In the genomic region with DNA sequence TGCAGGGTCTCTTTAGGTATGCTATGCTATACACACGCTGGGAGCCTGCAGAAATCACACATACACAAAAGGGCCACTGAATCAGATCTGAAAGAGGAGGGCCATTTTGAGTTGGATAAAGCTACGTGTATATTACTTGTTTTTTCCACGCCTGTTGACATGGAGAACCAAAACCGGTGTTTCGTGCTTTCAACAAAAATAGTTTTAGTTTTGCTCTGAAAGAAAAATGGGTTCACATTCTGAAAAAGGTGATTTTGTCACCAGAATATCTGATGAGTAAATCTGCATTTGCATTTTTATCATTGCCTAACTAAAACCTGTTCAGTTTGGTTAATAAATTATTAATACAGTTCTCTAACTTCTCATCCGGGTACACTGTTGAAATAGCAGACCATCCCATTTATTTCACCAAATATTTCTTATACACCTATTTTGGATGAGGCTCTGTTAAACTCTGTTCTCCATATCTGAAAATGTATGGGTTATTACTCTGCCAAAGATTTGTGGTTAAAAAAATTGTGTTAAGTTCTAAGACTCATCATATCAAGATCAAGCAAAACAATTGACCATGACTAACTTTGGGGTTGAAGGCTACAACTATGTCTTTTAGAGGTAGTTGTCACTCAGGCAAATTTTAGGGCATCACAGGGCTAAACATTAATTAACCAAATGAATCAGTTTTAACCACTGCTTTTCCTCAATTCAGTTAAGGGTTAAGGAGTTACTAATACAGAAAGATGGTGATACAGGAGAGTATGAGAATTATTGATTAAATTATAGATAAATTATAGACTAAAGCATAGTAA, we compare ENCODE assay signal across 1 cellular context.
TF ChIP-seq lines count a peak whose summit lies in the region.

No MANE protein-coding gene starts in this region.

TF ChIP-seq in GM12878, 131 proteins besides CTCF, POLR2A, EP300 and RAD21 (continued from another document and continues in another):
- TF ChIP-seq, protein P1, sequence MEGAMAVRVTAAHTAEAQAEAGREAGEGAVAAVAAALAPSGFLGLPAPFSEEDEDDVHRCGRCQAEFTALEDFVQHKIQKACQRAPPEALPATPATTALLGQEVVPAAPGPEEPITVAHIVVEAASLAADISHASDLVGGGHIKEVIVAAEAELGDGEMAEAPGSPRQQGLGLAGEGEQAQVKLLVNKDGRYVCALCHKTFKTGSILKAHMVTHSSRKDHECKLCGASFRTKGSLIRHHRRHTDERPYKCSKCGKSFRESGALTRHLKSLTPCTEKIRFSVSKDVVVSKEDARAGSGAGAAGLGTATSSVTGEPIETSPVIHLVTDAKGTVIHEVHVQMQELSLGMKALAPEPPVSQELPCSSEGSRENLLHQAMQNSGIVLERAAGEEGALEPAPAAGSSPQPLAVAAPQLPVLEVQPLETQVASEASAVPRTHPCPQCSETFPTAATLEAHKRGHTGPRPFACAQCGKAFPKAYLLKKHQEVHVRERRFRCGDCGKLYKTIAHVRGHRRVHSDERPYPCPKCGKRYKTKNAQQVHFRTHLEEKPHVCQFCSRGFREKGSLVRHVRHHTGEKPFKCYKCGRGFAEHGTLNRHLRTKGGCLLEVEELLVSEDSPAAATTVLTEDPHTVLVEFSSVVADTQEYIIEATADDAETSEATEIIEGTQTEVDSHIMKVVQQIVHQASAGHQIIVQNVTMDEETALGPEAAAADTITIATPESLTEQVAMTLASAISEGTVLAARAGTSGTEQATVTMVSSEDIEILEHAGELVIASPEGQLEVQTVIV (IDR thresholded peaks at IDR 0.05; ENCODE audit: borderline replicate concordance, partially characterized antibody): no peak
- TF ChIP-seq CREM (IDR thresholded peaks at IDR 0.05; ENCODE audit: low read depth) (no peak), ATF7 (IDR thresholded peaks at IDR 0.05; ENCODE audit: low read depth) (peak; percentile 71), SUZ12 (IDR thresholded peaks at IDR 0.05; ENCODE audit: unreplicated experiment) (no peak), BMI1 (IDR thresholded peaks at IDR 0.05; ENCODE audit: borderline replicate concordance) (0 out of 2 replicates have a peak, but pooled peaks have one; percentile 37), YBX1 (IDR thresholded peaks at IDR 0.05) (no peak), RAD51 (IDR thresholded peaks at IDR 0.05) (no peak), HDGF (IDR thresholded peaks at IDR 0.05) (no peak), ZNF207 (IDR thresholded peaks at IDR 0.05; ENCODE audit: borderline replicate concordance) (no peak), MYB (IDR thresholded peaks at IDR 0.05; ENCODE audit: borderline replicate concordance, low read depth, low read length) (no peak), SMAD1 (IDR thresholded peaks at IDR 0.05; ENCODE audit: low read depth, partially characterized antibody) (no peak), FOXK2 (IDR thresholded peaks at IDR 0.05) (no peak), CEBPB (IDR thresholded peaks at IDR 0.05; ENCODE audit: borderline replicate concordance in 1 of 2, low read depth in 2 of 2, low read length in 2 of 2) (no peak), IRF4 (IDR thresholded peaks at IDR 0.05; ENCODE audit: low read depth, low read length) (no peak), PAX5 (IDR thresholded peaks at IDR 0.05; ENCODE audit: borderline replicate concordance, low read depth, low read length) (0 out of 2 replicates have a peak, but pooled peaks have one; percentile 57), MTA2 (IDR thresholded peaks at IDR 0.05; ENCODE audit: low read depth) (peak; percentile 74), MXI1 (IDR thresholded peaks at IDR 0.05; ENCODE audit: low read depth, low read length) (no peak), BRCA1 (IDR thresholded peaks at IDR 0.05; ENCODE audit: low read depth, low read length) (no peak), ZSCAN29 (IDR thresholded peaks at IDR 0.05) (no peak), JUNB (IDR thresholded peaks at IDR 0.05) (peak; percentile 35), FOXM1 (IDR thresholded peaks at IDR 0.05; ENCODE audit: low read depth, low read length) (peak; percentile 47; the same call in 1 of the 2 replicates), POLR2AphosphoS5 (IDR thresholded peaks at IDR 0.05; ENCODE audit: low read length) (no peak), RCOR1 (conservative IDR thresholded peaks at IDR 0.05; ENCODE audit: low read depth, low read length) (0 out of 2 replicates have a peak, but pooled peaks have one; percentile 23), RFX5 (IDR thresholded peaks at IDR 0.05; ENCODE audit: low read depth, low read length) (no peak), NRF1 (conservative IDR thresholded peaks at IDR 0.05; ENCODE audit: low read depth, low read length) (no peak), ESRRA (IDR thresholded peaks at IDR 0.05; ENCODE audit: low read length) (no peak), TAF1 (IDR thresholded peaks at IDR 0.05; ENCODE audit: borderline replicate concordance, low read depth, low read length) (no peak)
- TF ChIP-seq, protein P2, sequence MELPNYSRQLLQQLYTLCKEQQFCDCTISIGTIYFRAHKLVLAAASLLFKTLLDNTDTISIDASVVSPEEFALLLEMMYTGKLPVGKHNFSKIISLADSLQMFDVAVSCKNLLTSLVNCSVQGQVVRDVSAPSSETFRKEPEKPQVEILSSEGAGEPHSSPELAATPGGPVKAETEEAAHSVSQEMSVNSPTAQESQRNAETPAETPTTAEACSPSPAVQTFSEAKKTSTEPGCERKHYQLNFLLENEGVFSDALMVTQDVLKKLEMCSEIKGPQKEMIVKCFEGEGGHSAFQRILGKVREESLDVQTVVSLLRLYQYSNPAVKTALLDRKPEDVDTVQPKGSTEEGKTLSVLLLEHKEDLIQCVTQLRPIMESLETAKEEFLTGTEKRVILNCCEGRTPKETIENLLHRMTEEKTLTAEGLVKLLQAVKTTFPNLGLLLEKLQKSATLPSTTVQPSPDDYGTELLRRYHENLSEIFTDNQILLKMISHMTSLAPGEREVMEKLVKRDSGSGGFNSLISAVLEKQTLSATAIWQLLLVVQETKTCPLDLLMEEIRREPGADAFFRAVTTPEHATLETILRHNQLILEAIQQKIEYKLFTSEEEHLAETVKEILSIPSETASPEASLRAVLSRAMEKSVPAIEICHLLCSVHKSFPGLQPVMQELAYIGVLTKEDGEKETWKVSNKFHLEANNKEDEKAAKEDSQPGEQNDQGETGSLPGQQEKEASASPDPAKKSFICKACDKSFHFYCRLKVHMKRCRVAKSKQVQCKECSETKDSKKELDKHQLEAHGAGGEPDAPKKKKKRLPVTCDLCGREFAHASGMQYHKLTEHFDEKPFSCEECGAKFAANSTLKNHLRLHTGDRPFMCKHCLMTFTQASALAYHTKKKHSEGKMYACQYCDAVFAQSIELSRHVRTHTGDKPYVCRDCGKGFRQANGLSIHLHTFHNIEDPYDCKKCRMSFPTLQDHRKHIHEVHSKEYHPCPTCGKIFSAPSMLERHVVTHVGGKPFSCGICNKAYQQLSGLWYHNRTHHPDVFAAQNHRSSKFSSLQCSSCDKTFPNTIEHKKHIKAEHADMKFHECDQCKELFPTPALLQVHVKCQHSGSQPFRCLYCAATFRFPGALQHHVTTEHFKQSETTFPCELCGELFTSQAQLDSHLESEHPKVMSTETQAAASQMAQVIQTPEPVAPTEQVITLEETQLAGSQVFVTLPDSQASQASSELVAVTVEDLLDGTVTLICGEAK (IDR thresholded peaks at IDR 0.05; ENCODE audit: borderline replicate concordance): no peak
- TF ChIP-seq, protein P3, sequence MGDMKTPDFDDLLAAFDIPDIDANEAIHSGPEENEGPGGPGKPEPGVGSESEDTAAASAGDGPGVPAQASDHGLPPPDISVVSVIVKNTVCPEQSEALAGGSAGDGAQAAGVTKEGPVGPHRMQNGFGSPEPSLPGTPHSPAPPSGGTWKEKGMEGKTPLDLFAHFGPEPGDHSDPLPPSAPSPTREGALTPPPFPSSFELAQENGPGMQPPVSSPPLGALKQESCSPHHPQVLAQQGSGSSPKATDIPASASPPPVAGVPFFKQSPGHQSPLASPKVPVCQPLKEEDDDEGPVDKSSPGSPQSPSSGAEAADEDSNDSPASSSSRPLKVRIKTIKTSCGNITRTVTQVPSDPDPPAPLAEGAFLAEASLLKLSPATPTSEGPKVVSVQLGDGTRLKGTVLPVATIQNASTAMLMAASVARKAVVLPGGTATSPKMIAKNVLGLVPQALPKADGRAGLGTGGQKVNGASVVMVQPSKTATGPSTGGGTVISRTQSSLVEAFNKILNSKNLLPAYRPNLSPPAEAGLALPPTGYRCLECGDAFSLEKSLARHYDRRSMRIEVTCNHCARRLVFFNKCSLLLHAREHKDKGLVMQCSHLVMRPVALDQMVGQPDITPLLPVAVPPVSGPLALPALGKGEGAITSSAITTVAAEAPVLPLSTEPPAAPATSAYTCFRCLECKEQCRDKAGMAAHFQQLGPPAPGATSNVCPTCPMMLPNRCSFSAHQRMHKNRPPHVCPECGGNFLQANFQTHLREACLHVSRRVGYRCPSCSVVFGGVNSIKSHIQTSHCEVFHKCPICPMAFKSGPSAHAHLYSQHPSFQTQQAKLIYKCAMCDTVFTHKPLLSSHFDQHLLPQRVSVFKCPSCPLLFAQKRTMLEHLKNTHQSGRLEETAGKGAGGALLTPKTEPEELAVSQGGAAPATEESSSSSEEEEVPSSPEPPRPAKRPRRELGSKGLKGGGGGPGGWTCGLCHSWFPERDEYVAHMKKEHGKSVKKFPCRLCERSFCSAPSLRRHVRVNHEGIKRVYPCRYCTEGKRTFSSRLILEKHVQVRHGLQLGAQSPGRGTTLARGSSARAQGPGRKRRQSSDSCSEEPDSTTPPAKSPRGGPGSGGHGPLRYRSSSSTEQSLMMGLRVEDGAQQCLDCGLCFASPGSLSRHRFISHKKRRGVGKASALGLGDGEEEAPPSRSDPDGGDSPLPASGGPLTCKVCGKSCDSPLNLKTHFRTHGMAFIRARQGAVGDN (IDR thresholded peaks at IDR 0.05): no peak
- TF ChIP-seq, protein P4, sequence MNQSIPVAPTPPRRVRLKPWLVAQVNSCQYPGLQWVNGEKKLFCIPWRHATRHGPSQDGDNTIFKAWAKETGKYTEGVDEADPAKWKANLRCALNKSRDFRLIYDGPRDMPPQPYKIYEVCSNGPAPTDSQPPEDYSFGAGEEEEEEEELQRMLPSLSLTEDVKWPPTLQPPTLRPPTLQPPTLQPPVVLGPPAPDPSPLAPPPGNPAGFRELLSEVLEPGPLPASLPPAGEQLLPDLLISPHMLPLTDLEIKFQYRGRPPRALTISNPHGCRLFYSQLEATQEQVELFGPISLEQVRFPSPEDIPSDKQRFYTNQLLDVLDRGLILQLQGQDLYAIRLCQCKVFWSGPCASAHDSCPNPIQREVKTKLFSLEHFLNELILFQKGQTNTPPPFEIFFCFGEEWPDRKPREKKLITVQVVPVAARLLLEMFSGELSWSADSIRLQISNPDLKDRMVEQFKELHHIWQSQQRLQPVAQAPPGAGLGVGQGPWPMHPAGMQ (IDR thresholded peaks at IDR 0.05; ENCODE audit: borderline replicate concordance): no peak
- TF ChIP-seq, protein P5, sequence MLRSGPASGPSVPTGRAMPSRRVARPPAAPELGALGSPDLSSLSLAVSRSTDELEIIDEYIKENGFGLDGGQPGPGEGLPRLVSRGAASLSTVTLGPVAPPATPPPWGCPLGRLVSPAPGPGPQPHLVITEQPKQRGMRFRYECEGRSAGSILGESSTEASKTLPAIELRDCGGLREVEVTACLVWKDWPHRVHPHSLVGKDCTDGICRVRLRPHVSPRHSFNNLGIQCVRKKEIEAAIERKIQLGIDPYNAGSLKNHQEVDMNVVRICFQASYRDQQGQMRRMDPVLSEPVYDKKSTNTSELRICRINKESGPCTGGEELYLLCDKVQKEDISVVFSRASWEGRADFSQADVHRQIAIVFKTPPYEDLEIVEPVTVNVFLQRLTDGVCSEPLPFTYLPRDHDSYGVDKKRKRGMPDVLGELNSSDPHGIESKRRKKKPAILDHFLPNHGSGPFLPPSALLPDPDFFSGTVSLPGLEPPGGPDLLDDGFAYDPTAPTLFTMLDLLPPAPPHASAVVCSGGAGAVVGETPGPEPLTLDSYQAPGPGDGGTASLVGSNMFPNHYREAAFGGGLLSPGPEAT (IDR thresholded peaks at IDR 0.05; ENCODE audit: low read depth): peak; percentile 47; the same call in 1 of the 2 replicates
- TF ChIP-seq, protein P6, sequence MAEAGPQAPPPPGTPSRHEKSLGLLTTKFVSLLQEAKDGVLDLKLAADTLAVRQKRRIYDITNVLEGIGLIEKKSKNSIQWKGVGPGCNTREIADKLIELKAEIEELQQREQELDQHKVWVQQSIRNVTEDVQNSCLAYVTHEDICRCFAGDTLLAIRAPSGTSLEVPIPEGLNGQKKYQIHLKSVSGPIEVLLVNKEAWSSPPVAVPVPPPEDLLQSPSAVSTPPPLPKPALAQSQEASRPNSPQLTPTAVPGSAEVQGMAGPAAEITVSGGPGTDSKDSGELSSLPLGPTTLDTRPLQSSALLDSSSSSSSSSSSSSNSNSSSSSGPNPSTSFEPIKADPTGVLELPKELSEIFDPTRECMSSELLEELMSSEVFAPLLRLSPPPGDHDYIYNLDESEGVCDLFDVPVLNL (IDR thresholded peaks at IDR 0.05; ENCODE audit: low read depth, low read length): no peak
- TF ChIP-seq, protein P7, sequence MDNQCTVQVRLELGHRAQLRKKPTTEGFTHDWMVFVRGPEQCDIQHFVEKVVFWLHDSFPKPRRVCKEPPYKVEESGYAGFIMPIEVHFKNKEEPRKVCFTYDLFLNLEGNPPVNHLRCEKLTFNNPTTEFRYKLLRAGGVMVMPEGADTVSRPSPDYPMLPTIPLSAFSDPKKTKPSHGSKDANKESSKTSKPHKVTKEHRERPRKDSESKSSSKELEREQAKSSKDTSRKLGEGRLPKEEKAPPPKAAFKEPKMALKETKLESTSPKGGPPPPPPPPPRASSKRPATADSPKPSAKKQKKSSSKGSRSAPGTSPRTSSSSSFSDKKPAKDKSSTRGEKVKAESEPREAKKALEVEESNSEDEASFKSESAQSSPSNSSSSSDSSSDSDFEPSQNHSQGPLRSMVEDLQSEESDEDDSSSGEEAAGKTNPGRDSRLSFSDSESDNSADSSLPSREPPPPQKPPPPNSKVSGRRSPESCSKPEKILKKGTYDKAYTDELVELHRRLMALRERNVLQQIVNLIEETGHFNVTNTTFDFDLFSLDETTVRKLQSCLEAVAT (IDR thresholded peaks at IDR 0.05): no peak
- TF ChIP-seq, protein P8, sequence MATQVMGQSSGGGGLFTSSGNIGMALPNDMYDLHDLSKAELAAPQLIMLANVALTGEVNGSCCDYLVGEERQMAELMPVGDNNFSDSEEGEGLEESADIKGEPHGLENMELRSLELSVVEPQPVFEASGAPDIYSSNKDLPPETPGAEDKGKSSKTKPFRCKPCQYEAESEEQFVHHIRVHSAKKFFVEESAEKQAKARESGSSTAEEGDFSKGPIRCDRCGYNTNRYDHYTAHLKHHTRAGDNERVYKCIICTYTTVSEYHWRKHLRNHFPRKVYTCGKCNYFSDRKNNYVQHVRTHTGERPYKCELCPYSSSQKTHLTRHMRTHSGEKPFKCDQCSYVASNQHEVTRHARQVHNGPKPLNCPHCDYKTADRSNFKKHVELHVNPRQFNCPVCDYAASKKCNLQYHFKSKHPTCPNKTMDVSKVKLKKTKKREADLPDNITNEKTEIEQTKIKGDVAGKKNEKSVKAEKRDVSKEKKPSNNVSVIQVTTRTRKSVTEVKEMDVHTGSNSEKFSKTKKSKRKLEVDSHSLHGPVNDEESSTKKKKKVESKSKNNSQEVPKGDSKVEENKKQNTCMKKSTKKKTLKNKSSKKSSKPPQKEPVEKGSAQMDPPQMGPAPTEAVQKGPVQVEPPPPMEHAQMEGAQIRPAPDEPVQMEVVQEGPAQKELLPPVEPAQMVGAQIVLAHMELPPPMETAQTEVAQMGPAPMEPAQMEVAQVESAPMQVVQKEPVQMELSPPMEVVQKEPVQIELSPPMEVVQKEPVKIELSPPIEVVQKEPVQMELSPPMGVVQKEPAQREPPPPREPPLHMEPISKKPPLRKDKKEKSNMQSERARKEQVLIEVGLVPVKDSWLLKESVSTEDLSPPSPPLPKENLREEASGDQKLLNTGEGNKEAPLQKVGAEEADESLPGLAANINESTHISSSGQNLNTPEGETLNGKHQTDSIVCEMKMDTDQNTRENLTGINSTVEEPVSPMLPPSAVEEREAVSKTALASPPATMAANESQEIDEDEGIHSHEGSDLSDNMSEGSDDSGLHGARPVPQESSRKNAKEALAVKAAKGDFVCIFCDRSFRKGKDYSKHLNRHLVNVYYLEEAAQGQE (IDR thresholded peaks at IDR 0.05; ENCODE audit: low read depth, low read length): no peak
